Comparison of ENCODE assay signal across 14 cellular contexts in the genomic region with DNA sequence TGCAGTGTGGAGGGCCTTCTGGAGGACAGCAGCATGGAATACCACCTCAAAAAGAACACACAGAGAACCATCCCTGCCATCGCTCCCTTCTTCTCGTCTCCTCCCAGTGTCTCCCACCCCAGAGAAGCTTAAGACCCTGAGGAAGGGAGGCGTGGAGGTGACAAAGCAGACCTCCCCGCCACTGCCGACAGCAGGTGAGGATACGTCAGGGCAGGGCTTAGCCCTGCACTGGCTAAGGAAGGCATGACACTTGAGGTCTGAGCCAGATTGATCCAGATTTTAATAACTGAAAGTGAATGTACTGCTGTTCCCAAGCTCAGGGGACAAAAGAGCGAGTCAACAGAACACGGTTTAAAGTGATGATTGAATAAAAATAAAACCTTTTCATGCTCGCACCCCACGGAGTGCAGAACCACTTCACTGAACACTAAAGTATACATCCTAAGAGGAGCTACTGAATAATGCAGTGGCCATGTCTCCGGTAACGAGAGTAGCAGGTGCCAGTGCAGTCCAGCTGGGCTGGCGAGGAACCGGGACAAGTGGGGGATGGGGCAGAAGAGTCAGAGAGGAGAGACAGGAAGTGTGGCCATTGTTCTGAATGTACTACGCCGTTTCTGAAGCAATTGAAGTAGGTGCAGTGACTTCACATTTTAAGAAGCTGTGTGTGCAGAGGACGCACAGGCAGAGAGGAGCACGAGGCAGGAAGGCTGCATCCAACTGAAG.
DNase-seq lines count a peak whose midpoint lies in the region; ATAC-seq and TF ChIP-seq lines count a peak whose summit lies in the region.
"Had no signal": no experiment of that assay in that cellular context is flagged by ENCODE, and none has a peak within 500 bp of the region (broad histone marks: within the 10 kb centered on the region; RNA-seq: fewer than 3 reads in every experiment).

No MANE protein-coding gene starts in this region.

- peak; percentile 72 for DNase-seq in COR-L47 (lab: John Stamatoyannopoulos, UW)
- DNase-seq in NCI-H146 (lab: John Stamatoyannopoulos, UW), result peak; percentile 88
- peak; percentile 99 for DNase-seq in NCI-H510A treated with DMSO at 0.1 percent for 48 hours (lab: John Stamatoyannopoulos, UW)
- peak in 1 of 2 donors; percentile 44 for DNase-seq in left lung
- no peak for DNase-seq in cortex of kidney (lab: John Stamatoyannopoulos, UW)
- DNase-seq in uterus, result no peak
- no peak for DNase-seq in adrenal gland
- DNase-seq: amniotic stem cell; GM23248; naive thymus-derived CD8-positive, alpha-beta T cell; stimulated activated CD4-positive, alpha-beta T cell treated with anti-CD3 and anti-CD28 coated beads, Interleukin-1b, Interleukin-23, amount 100 ng/mL, for 48 hours had no signal

- no peaks in the 10 kb centered on the region for H3K4me1 ChIP-seq in left lung
- H3K4me1 ChIP-seq in uterus, result no peaks in the 10 kb centered on the region
- H3K4me1 ChIP-seq in adrenal gland (replicated peaks in 1 of 2), result no peaks in the 10 kb centered on the region
- H3K4me1 ChIP-seq: gastroesophageal sphincter had no signal

- H3K9me3 ChIP-seq in left lung (peaks cover 0 to 10% of the 10 kb centered on the region in 2 donors), uterus (no peaks in the 10 kb centered on the region), adrenal gland (replicated peaks in 1 of 3) (no peaks in the 10 kb centered on the region)
- H3K9me3 ChIP-seq: gastroesophageal sphincter had no signal

- no peak for TF ChIP-seq CTCF in left lung (IDR thresholded peaks at IDR 0.05)
- TF ChIP-seq CTCF in uterus (IDR thresholded peaks at IDR 0.05), result no peak
- TF ChIP-seq CTCF in adrenal gland (IDR thresholded peaks at IDR 0.05), result no peak

- peak; percentile 87 for ATAC-seq in left lung
- ATAC-seq in GM19023 (IDR thresholded peaks at IDR 0.05; ENCODE audit: unreplicated experiment), result no peak
- ATAC-seq: activated CD4-positive, CD25-positive, alpha-beta regulatory T cell treated with anti-CD3 and anti-CD28 coated beads, Interleukin-2, amount 50 U/mL, for 24 hours; gastroesophageal sphincter; naive thymus-derived CD8-positive, alpha-beta T cell had no signal

- H3K27ac ChIP-seq in left lung (no peak overlapping the region), uterus (no peak overlapping the region), adrenal gland (no peak overlapping the region)
- H3K27ac ChIP-seq: gastroesophageal sphincter, GM23248 had no signal

- no peak for TF ChIP-seq POLR2A in uterus (IDR thresholded peaks at IDR 0.05)
- TF ChIP-seq POLR2A in adrenal gland (IDR thresholded peaks at IDR 0.05), result no peak

- no peak overlapping the region for H3K4me3 ChIP-seq in left lung
- no peak overlapping the region for H3K4me3 ChIP-seq in uterus
- no peak overlapping the region for H3K4me3 ChIP-seq in adrenal gland
- H3K4me3 ChIP-seq: gastroesophageal sphincter, GM23248 had no signal

- 84 to 89% (median 86%) methylated on average over 16 to 18 of the region's 18 CpGs for WGBS in adrenal gland, 4 donors

- intact Hi-C loops in left lung (cut with DNase I) (no loop called here), uterus (cut with DNase I; ENCODE audit: low total_unique reads) (no loop called here), adrenal gland (cut with DNase I) (no loop called here)

- H3K36me3 ChIP-seq in left lung, result no peaks in the 10 kb centered on the region
- no peaks in the 10 kb centered on the region for H3K36me3 ChIP-seq in uterus
- H3K36me3 ChIP-seq in adrenal gland (replicated peaks in 1 of 2), result no peaks in the 10 kb centered on the region
- H3K36me3 ChIP-seq: gastroesophageal sphincter had no signal

- H3K27me3 ChIP-seq in left lung (no peaks in the 10 kb centered on the region), uterus (no peaks in the 10 kb centered on the region), adrenal gland (peaks cover 7% of the 10 kb centered on the region)

Comparison
In these comparisons a context has a peak if more than half of its experiments do, and no peak if none do; other contexts are left out.
1. DNase-seq: peak in COR-L47 (single experiment), NCI-H146 (single experiment) and NCI-H510A treated with DMSO at 0.1 percent for 48 hours (single experiment); none in cortex of kidney (single experiment), uterus (0 of 2) and adrenal gland (0 of 7).